Comparison of ENCODE assay signal across 29 cellular contexts in the genomic region with DNA sequence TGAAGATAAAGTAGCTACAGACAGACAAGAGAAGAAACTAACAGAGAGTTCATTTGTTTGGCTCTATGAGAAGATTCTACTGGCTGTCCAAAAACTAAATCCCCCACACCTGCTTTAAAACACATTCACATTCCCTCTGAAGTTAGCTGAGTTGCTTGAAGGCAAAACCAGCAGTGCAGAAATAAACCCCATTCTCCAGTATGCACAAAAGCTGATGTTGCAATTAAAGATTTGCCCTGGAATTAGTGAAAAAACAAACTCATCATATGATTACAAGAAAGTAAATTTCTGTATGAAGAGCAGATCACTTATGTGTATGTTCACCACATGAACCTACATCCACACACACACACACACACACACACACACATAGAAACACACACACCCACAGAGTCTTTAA. TPM values are rescaled to one million over a fixed set of nuclear protein-coding genes. Genes with fewer than 3 reads are reported as not detected.
"Had no signal": no experiment of that assay in that cellular context is flagged by ENCODE, and none has a peak within 500 bp of the region (broad histone marks: within the 10 kb centered on the region; RNA-seq: fewer than 3 reads in every experiment).

No MANE protein-coding gene starts in this region.

- H3K9me3 ChIP-seq: body of pancreas, SJSA1 had no signal

- ATAC-seq: activated CD4-positive, alpha-beta T cell treated with anti-CD3 and anti-CD28 coated beads for 36 hours; activated CD8-positive, alpha-beta T cell treated with anti-CD3 and anti-CD28 coated beads for 36 hours; activated T-cell treated with anti-CD3 and anti-CD28 coated beads, Interleukin-2, amount 50 U/mL, for 72 hours; body of pancreas; T-cell had no signal

- H3K27ac ChIP-seq: body of pancreas, SJSA1, WERI-Rb-1 had no signal

- DNase-seq: activated CD4-positive, alpha-beta T cell treated with anti-CD3 and anti-CD28 coated beads for 36 hours; activated CD4-positive, alpha-beta T cell treated with anti-CD3 and anti-CD28 coated beads, Interleukin-2, amount 50 U/mL, for 1 hour; activated CD8-positive, alpha-beta memory T cell treated with anti-CD3 and anti-CD28 coated beads, Interleukin-2, amount 50 U/mL, for 4 hours; activated CD8-positive, alpha-beta T cell treated with anti-CD3 and anti-CD28 coated beads for 36 hours; activated naive CD4-positive, alpha-beta T cell treated with anti-CD3 and anti-CD28 coated beads, Interleukin-2, amount 50 U/mL, for 16 hours; activated naive CD8-positive, alpha-beta T cell treated with anti-CD3 and anti-CD28 coated beads, Interleukin-2, amount 10 ng/mL, durations not matched to agents 7 days and 5 days; activated T-cell treated with anti-CD3 and anti-CD28 coated beads, Interleukin-2, amount 50 U/mL, for 72 hours; aorta; body of pancreas; central memory CD4-positive, alpha-beta T cell; KG1; NCI-H1092; NCI-H1417; NCI-H1694; NCI-H2029; NCI-H2107; NCI-H2171 treated with DMSO at 0.1 percent for 48 hours; NCI-H226; NCI-H526 treated with DMSO at 0.1 percent for 48 hours; NCI-H82; NK-92 treated with Interleukin-12 subunit alpha and Interleukin-12 subunit beta, amount 100 ng/mL, for 24 hours; OCI-M1; SHP77; T-cell; T-helper 2 cell; T1000; WERI-Rb-1 had no signal

- H3K4me3 Mint-ChIP-seq: activated CD4-positive, alpha-beta T cell treated with anti-CD3 and anti-CD28 coated beads for 36 hours; activated CD8-positive, alpha-beta T cell treated with anti-CD3 and anti-CD28 coated beads for 36 hours; activated naive CD8-positive, alpha-beta T cell treated with anti-CD3 and anti-CD28 coated beads, Interleukin-2, amount 10 ng/mL, durations not matched to agents 7 days and 5 days; activated T-cell treated with anti-CD3 and anti-CD28 coated beads, Interleukin-2, amount 50 U/mL, for 72 hours; T-cell had no signal

- H3K36me3 Mint-ChIP-seq: activated naive CD8-positive, alpha-beta T cell treated with anti-CD3 and anti-CD28 coated beads, Interleukin-2, amount 10 ng/mL, durations not matched to agents 7 days and 5 days; T-cell had no signal

- H3K27me3 ChIP-seq: body of pancreas, SJSA1 had no signal

- H3K4me3 ChIP-seq: body of pancreas, SJSA1 had no signal

- H3K36me3 ChIP-seq: SJSA1, WERI-Rb-1 had no signal

- H3K27ac Mint-ChIP-seq: activated CD4-positive, alpha-beta T cell treated with anti-CD3 and anti-CD28 coated beads for 36 hours; activated CD8-positive, alpha-beta T cell treated with anti-CD3 and anti-CD28 coated beads for 36 hours; activated naive CD8-positive, alpha-beta T cell treated with anti-CD3 and anti-CD28 coated beads, Interleukin-2, amount 10 ng/mL, durations not matched to agents 7 days and 5 days; activated T-cell treated with anti-CD3 and anti-CD28 coated beads, Interleukin-2, amount 50 U/mL, for 72 hours; activated T-helper 2 cell treated with anti-CD3 and anti-CD28 coated beads, Interferon-gamma antibody, Interleukin-2, Interleukin-4, amounts not matched to agents 10 μg/mL and 5 μg/mL and 100 μg/mL, durations not matched to agents 14 hours and 24 hours and 36 hours; T-cell had no signal

- H3K9me3 Mint-ChIP-seq: activated CD8-positive, alpha-beta T cell treated with anti-CD3 and anti-CD28 coated beads for 36 hours; activated naive CD8-positive, alpha-beta T cell treated with anti-CD3 and anti-CD28 coated beads, Interleukin-2, amount 10 ng/mL, durations not matched to agents 7 days and 5 days; activated T-cell treated with anti-CD3 and anti-CD28 coated beads, Interleukin-2, amount 50 U/mL, for 72 hours; activated T-helper 2 cell treated with anti-CD3 and anti-CD28 coated beads, Interferon-gamma antibody, Interleukin-2, Interleukin-4, amounts not matched to agents 10 μg/mL and 5 μg/mL and 100 μg/mL, durations not matched to agents 14 hours and 24 hours and 36 hours; T-cell had no signal

RNA-seq across cellular contexts. Expression of gene CAV2, which starts 16.0 kb away (rescaled TPM):
- total RNA-seq: activated CD4-positive, alpha-beta T cell treated with anti-CD3 and anti-CD28 coated beads for 36 hours; activated CD8-positive, alpha-beta T cell treated with anti-CD3 and anti-CD28 coated beads for 36 hours; activated naive CD8-positive, alpha-beta T cell treated with anti-CD3 and anti-CD28 coated beads, Interleukin-2, amount 10 ng/mL, durations not matched to agents 7 days and 5 days; activated T-cell treated with anti-CD3 and anti-CD28 coated beads, Interleukin-2, amount 50 U/mL, for 72 hours; activated T-helper 2 cell treated with anti-CD3 and anti-CD28 coated beads, Interferon-gamma antibody, Interleukin-2, Interleukin-4, amounts not matched to agents 10 μg/mL and 5 μg/mL and 100 μg/mL, durations not matched to agents 14 hours and 24 hours and 36 hours had no signal
